In the genomic region with DNA sequence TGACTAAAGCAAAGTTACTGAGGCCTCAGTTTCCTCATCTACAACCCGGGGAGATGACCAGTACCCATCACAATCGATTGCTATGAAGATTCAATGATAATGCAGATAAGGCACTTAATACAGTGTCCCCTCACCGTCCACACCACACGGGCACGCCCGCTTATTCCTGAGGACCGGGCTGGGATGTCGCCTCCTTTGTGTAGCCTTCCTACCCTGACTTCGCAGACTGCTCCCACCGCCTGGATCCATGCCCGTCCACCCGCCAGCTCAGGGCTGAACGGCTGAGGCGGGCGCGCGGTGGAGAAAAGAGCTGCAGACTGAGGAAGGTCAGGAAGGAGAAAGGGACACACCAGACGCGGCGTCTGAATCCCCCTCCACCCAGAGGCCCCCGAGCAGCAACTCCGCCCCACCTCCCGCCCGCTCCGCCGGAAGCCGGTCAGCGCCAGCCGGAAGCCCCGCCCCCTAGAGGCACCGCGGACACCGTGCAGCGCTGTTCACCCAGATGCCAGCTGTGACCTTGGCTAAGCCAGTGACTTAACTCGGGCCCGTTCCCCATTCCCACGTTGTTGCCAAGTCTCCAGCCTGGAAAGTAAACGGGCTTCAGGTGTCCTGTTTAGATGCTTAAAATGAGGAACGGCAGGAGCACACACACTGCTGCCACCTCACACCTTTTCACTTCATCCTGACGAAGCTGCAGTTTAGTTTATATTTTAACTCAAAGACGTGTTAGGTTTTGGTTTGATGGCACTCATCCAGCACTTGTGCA, we compare ENCODE assay signal across 1 cellular context.
TF ChIP-seq lines count a peak whose summit lies in the region.

A gene (minus strand): TSS at position 403 of the 766 bp plus-strand sequence.

TF ChIP-seq in K562, 482 proteins besides CTCF, POLR2A, EP300 and RAD21 (continued from another document and continues in another):
- TF ChIP-seq, protein P1, sequence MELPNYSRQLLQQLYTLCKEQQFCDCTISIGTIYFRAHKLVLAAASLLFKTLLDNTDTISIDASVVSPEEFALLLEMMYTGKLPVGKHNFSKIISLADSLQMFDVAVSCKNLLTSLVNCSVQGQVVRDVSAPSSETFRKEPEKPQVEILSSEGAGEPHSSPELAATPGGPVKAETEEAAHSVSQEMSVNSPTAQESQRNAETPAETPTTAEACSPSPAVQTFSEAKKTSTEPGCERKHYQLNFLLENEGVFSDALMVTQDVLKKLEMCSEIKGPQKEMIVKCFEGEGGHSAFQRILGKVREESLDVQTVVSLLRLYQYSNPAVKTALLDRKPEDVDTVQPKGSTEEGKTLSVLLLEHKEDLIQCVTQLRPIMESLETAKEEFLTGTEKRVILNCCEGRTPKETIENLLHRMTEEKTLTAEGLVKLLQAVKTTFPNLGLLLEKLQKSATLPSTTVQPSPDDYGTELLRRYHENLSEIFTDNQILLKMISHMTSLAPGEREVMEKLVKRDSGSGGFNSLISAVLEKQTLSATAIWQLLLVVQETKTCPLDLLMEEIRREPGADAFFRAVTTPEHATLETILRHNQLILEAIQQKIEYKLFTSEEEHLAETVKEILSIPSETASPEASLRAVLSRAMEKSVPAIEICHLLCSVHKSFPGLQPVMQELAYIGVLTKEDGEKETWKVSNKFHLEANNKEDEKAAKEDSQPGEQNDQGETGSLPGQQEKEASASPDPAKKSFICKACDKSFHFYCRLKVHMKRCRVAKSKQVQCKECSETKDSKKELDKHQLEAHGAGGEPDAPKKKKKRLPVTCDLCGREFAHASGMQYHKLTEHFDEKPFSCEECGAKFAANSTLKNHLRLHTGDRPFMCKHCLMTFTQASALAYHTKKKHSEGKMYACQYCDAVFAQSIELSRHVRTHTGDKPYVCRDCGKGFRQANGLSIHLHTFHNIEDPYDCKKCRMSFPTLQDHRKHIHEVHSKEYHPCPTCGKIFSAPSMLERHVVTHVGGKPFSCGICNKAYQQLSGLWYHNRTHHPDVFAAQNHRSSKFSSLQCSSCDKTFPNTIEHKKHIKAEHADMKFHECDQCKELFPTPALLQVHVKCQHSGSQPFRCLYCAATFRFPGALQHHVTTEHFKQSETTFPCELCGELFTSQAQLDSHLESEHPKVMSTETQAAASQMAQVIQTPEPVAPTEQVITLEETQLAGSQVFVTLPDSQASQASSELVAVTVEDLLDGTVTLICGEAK (IDR thresholded peaks at IDR 0.05), result peak; percentile 90
- TF ChIP-seq, protein P1 (CRISPR knock-in tag; IDR thresholded peaks at IDR 0.05), result no peak
- TF ChIP-seq NCOA6 (IDR thresholded peaks at IDR 0.05), result no peak
- no peak for TF ChIP-seq PHF20 (IDR thresholded peaks at IDR 0.05; ENCODE audit: partially characterized antibody)
- TF ChIP-seq, protein P2, sequence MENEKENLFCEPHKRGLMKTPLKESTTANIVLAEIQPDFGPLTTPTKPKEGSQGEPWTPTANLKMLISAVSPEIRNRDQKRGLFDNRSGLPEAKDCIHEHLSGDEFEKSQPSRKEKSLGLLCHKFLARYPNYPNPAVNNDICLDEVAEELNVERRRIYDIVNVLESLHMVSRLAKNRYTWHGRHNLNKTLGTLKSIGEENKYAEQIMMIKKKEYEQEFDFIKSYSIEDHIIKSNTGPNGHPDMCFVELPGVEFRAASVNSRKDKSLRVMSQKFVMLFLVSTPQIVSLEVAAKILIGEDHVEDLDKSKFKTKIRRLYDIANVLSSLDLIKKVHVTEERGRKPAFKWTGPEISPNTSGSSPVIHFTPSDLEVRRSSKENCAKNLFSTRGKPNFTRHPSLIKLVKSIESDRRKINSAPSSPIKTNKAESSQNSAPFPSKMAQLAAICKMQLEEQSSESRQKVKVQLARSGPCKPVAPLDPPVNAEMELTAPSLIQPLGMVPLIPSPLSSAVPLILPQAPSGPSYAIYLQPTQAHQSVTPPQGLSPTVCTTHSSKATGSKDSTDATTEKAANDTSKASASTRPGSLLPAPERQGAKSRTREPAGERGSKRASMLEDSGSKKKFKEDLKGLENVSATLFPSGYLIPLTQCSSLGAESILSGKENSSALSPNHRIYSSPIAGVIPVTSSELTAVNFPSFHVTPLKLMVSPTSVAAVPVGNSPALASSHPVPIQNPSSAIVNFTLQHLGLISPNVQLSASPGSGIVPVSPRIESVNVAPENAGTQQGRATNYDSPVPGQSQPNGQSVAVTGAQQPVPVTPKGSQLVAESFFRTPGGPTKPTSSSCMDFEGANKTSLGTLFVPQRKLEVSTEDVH (IDR thresholded peaks at IDR 0.05; ENCODE audit: low read depth, partially characterized antibody), result peak; percentile 78
- TF ChIP-seq KLF10 (CRISPR knock-in tag; IDR thresholded peaks at IDR 0.05), result no peak
- TF ChIP-seq EP400 (IDR thresholded peaks at IDR 0.05), result no peak
- TF ChIP-seq SMAD4 (CRISPR knock-in tag; conservative IDR thresholded peaks at IDR 0.05), result no peak
- peak in 1 of 2 experiments; percentile 68; a peak in 2 of 4 replicates for TF ChIP-seq TEAD1 (CRISPR knock-in tag; IDR thresholded peaks at IDR 0.05)
- TF ChIP-seq NFRKB (IDR thresholded peaks at IDR 0.05; ENCODE audit: low read depth), result no peak
- TF ChIP-seq, protein P3, sequence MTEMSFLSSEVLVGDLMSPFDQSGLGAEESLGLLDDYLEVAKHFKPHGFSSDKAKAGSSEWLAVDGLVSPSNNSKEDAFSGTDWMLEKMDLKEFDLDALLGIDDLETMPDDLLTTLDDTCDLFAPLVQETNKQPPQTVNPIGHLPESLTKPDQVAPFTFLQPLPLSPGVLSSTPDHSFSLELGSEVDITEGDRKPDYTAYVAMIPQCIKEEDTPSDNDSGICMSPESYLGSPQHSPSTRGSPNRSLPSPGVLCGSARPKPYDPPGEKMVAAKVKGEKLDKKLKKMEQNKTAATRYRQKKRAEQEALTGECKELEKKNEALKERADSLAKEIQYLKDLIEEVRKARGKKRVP (CRISPR knock-in tag; IDR thresholded peaks at IDR 0.05), result no peak
- no peak for TF ChIP-seq ETV5 (CRISPR knock-in tag; IDR thresholded peaks at IDR 0.05; ENCODE audit: low read depth)
- TF ChIP-seq ZNF436 (CRISPR knock-in tag; IDR thresholded peaks at IDR 0.05), result no peak
- TF ChIP-seq, protein P4, sequence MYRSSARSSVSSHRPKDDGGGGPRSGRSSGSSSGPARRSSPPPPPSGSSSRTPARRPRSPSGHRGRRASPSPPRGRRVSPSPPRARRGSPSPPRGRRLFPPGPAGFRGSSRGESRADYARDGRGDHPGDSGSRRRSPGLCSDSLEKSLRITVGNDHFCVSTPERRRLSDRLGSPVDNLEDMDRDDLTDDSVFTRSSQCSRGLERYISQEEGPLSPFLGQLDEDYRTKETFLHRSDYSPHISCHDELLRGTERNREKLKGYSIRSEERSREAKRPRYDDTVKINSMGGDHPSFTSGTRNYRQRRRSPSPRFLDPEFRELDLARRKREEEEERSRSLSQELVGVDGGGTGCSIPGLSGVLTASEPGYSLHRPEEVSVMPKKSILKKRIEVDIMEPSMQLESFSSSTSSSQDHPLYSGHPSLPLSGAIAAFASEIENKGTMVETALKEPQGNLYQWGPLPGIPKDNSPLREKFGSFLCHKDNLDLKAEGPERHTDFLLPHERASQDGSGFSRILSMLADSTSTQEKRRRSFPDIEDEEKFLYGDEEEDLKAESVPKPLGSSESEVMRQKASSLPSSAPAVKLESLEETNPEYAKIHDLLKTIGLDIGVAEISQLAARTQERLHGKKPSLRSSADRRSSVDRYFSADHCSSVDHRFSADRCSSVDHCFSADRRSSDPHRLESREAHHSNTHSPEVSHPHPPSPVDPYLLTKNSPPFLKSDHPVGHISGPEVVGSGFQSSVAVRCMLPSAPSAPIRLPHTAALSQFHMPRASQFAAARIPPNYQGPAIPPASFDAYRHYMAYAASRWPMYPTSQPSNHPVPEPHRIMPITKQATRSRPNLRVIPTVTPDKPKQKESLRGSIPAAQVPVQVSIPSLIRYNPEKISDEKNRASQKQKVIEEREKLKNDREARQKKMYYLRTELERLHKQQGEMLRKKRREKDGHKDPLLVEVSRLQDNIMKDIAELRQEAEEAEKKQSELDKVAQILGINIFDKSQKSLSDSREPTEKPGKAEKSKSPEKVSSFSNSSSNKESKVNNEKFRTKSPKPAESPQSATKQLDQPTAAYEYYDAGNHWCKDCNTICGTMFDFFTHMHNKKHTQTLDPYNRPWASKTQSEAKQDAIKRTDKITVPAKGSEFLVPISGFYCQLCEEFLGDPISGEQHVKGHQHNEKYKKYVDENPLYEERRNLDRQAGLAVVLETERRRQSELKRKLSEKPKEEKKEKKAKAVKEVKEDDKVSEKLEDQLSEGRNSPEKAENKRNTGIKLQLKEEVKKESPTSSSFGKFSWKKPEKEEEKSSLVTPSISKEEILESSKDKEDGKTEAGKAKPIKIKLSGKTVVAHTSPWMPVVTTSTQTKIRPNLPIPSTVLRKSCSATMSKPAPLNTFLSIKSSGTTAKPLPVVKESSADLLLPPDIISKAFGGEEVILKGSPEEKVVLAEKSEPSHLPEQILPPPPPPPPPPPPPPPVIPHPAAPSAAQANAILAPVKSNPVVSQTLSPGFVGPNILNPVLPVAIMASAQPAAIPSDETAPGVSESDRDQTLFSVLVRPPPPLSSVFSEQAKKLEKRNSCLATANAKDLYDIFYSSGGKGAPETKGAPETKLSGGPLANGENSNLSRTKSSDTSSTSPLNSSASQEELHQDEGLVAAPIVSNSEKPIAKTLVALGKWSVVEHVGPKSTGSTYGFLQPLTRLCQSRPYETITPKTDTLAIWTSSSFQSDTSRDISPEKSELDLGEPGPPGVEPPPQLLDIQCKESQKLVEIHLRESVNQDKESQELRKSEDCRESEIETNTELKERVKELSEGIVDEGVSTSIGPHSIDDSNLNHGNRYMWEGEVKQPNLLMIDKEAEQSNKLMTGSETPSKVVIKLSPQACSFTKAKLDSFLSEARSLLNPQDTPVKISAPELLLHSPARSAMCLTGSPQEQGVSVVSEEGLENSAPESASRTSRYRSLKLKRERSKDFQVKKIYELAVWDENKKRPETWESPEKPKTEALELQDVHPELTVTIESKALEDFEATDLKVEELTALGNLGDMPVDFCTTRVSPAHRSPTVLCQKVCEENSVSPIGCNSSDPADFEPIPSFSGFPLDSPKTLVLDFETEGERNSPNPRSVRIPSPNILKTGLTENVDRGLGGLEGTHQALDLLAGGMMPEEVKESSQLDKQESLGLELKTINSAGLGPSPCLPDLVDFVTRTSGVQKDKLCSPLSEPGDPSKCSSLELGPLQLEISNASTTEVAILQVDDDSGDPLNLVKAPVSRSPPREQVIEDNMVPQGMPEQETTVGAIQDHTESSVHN (IDR thresholded peaks at IDR 0.05; ENCODE audit: borderline replicate concordance in 1 of 2, low read depth in 1 of 2), result no peak
- TF ChIP-seq, protein P5, sequence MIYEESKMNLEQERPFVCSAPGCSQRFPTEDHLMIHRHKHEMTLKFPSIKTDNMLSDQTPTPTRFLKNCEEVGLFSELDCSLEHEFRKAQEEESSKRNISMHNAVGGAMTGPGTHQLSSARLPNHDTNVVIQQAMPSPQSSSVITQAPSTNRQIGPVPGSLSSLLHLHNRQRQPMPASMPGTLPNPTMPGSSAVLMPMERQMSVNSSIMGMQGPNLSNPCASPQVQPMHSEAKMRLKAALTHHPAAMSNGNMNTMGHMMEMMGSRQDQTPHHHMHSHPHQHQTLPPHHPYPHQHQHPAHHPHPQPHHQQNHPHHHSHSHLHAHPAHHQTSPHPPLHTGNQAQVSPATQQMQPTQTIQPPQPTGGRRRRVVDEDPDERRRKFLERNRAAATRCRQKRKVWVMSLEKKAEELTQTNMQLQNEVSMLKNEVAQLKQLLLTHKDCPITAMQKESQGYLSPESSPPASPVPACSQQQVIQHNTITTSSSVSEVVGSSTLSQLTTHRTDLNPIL (CRISPR knock-in tag; IDR thresholded peaks at IDR 0.05), result no peak
- TF ChIP-seq, protein P6, sequence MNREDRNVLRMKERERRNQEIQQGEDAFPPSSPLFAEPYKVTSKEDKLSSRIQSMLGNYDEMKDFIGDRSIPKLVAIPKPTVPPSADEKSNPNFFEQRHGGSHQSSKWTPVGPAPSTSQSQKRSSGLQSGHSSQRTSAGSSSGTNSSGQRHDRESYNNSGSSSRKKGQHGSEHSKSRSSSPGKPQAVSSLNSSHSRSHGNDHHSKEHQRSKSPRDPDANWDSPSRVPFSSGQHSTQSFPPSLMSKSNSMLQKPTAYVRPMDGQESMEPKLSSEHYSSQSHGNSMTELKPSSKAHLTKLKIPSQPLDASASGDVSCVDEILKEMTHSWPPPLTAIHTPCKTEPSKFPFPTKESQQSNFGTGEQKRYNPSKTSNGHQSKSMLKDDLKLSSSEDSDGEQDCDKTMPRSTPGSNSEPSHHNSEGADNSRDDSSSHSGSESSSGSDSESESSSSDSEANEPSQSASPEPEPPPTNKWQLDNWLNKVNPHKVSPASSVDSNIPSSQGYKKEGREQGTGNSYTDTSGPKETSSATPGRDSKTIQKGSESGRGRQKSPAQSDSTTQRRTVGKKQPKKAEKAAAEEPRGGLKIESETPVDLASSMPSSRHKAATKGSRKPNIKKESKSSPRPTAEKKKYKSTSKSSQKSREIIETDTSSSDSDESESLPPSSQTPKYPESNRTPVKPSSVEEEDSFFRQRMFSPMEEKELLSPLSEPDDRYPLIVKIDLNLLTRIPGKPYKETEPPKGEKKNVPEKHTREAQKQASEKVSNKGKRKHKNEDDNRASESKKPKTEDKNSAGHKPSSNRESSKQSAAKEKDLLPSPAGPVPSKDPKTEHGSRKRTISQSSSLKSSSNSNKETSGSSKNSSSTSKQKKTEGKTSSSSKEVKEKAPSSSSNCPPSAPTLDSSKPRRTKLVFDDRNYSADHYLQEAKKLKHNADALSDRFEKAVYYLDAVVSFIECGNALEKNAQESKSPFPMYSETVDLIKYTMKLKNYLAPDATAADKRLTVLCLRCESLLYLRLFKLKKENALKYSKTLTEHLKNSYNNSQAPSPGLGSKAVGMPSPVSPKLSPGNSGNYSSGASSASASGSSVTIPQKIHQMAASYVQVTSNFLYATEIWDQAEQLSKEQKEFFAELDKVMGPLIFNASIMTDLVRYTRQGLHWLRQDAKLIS (CRISPR knock-in tag; IDR thresholded peaks at IDR 0.05), result no peak
- TF ChIP-seq, protein P7, sequence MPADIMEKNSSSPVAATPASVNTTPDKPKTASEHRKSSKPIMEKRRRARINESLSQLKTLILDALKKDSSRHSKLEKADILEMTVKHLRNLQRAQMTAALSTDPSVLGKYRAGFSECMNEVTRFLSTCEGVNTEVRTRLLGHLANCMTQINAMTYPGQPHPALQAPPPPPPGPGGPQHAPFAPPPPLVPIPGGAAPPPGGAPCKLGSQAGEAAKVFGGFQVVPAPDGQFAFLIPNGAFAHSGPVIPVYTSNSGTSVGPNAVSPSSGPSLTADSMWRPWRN (IDR thresholded peaks at IDR 0.05; ENCODE audit: low read depth), result no peak
- TF ChIP-seq KDM1A (IDR thresholded peaks at IDR 0.05), result no peak
- TF ChIP-seq BCOR (IDR thresholded peaks at IDR 0.05), result no peak
